Comparison of ENCODE assay signal across 36 cellular contexts in the genomic region with DNA sequence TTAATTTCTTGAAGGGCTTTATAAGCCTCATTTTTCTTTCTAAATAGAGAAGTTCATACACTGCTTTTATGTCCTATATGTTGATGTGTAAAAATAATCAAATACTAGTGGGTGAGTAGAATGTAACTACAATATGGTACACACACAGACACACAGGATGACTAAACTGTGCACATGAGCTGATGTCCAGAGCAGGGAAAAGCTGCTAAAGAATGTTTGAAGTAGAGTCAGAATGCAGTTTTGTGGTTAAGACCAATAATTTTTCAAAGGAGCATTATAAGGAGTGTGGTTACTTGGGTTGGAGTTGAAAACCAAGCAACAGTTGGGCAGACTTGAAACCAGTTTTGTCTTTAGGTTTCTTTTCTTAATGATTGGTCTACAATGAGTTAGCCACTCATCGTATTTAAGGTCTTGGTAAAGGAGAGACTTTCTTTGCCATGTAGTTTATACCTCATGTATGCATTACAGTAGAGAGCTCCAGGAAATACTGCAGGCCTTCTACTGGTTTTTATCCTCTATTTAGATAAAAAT.
DNase-seq lines count a peak whose midpoint lies in the region; ATAC-seq and TF ChIP-seq lines count a peak whose summit lies in the region.
"Had no signal": no experiment of that assay in that cellular context is flagged by ENCODE, and none has a peak within 500 bp of the region (broad histone marks: within the 10 kb centered on the region; RNA-seq: fewer than 3 reads in every experiment).

No MANE protein-coding gene starts in this region.

- no peak overlapping the region for H3K4me2 ChIP-seq in MM.1S (ENCODE audit: low read depth, low read length)
- H3K4me2 ChIP-seq: A549, hepatocyte had no signal

- 0 out of 2 replicates have a peak, but pooled peaks cover 3% of the 10 kb centered on the region for H3K4me1 ChIP-seq in MM.1S (ENCODE audit: low read length)
- H3K4me1 ChIP-seq: A549, gastroesophageal sphincter, SJSA1, suprapubic skin had no signal

- H2AFZ ChIP-seq in MM.1S (ENCODE audit: low read length): no peak overlapping the region
- H2AFZ ChIP-seq: hepatocyte had no signal

- H3K27me3 ChIP-seq in MM.1S (replicated peaks; ENCODE audit: insufficient read depth, low read length): no peaks in the 10 kb centered on the region
- H3K27me3 ChIP-seq: gastroesophageal sphincter, hepatocyte, ovary, SJSA1, suprapubic skin had no signal

- H3K27ac ChIP-seq in MM.1S (ENCODE audit: low read length): no peak overlapping the region
- H3K27ac ChIP-seq: A549, gastroesophageal sphincter, hepatocyte, HL-60, ovary, RWPE1, SJSA1, suprapubic skin, WERI-Rb-1 had no signal

- DNase-seq in ELR (ENCODE audit: low read depth) (peak; percentile 18), MM.1S (peak; percentile 48), fibroblast of mammary gland (ENCODE audit: low read depth) (peak; percentile 52), non-pigmented ciliary epithelial cell (ENCODE audit: low read depth) (peak; percentile 8), NCI-H510A (lab: John Stamatoyannopoulos, UW) (no peak)
- no peak for DNase-seq in activated naive CD4-positive, alpha-beta T cell treated with Interleukin-2 at 50 U/mL for 16 hours
- DNase-seq: activated CD4-positive, alpha-beta T cell treated with anti-CD3 and anti-CD28 coated beads for 4 hours; activated CD8-positive, alpha-beta memory T cell treated with anti-CD3 and anti-CD28 coated beads for 24 hours; activated T-cell treated with anti-CD3 and anti-CD28 coated beads for 4 hours; AML-193; CD4-positive, CD25-positive, alpha-beta regulatory T cell; cortex of kidney; DND-41; effector memory CD8-positive, alpha-beta T cell; GOT3; Karpas-422; mucosa of descending colon; NCI-H1048; NCI-H1694; NCI-H446; NCI-H774; nephron progenitor cell; ovary; small intestine; stimulated activated naive CD4-positive, alpha-beta T cell; WERI-Rb-1 had no signal

- no peak for ATAC-seq in HG02571 (IDR thresholded peaks at IDR 0.05; ENCODE audit: unreplicated experiment)
- ATAC-seq in HG03460 (IDR thresholded peaks at IDR 0.05; ENCODE audit: unreplicated experiment): no peak
- ATAC-seq: A549; effector memory CD8-positive, alpha-beta T cell; gastroesophageal sphincter; mucosa of descending colon had no signal

- no peak overlapping the region for H3K9ac ChIP-seq in MM.1S (ENCODE audit: low read length)

- no peaks in the 10 kb centered on the region for H4K20me1 ChIP-seq in MM.1S (ENCODE audit: insufficient read depth, low read length)

- no peaks in the 10 kb centered on the region for H3K79me2 ChIP-seq in MM.1S (ENCODE audit: low read length)
- H3K79me2 ChIP-seq: hepatocyte had no signal

- H3K36me3 ChIP-seq in MM.1S (replicated peaks; ENCODE audit: insufficient read depth, low read length): no peaks in the 10 kb centered on the region
- H3K36me3 ChIP-seq: gastroesophageal sphincter, ovary, SJSA1, suprapubic skin, WERI-Rb-1 had no signal

- no peaks in the 10 kb centered on the region for H3K9me3 ChIP-seq in MM.1S (replicated peaks; ENCODE audit: insufficient read depth, low read length)
- H3K9me3 ChIP-seq: A549, gastroesophageal sphincter, mucosa of descending colon, ovary, SJSA1, suprapubic skin had no signal

- H3K4me3 ChIP-seq in MM.1S (ENCODE audit: low read length) (no peak overlapping the region), fibroblast of mammary gland (ENCODE audit: control insufficient read depth, low read depth, low read length) (no peak overlapping the region)
- H3K4me3 ChIP-seq: A549, gastroesophageal sphincter, hepatocyte, lung, mucosa of descending colon, ovary, SJSA1, suprapubic skin had no signal

- H3F3A ChIP-seq in MM.1S (ENCODE audit: insufficient read depth, low read length): no peaks in the 10 kb centered on the region

- no peak for TF ChIP-seq CTCF in MM.1S (IDR thresholded peaks at IDR 0.05; ENCODE audit: low read length)
- TF ChIP-seq CTCF in fibroblast of mammary gland (conservative IDR thresholded peaks at IDR 0.05; ENCODE audit: control insufficient read depth, insufficient read depth, low read depth, low read length): no peak

- no peaks in the 10 kb centered on the region for H3K9me2 ChIP-seq in MM.1S (replicated peaks; ENCODE audit: insufficient read depth, low read length)

Comparison
In these comparisons a context has a peak if more than half of its experiments do, and no peak if none do; other contexts are left out.
1. DNase-seq: peak in ELR (single experiment), MM.1S (single experiment), fibroblast of mammary gland (single experiment) and non-pigmented ciliary epithelial cell (single experiment); none in NCI-H510A (single experiment) and activated naive CD4-positive, alpha-beta T cell treated with Interleukin-2 at 50 U/mL for 16 hours (single experiment).